Comparison of ENCODE assay signal across 25 cellular contexts in the genomic region with DNA sequence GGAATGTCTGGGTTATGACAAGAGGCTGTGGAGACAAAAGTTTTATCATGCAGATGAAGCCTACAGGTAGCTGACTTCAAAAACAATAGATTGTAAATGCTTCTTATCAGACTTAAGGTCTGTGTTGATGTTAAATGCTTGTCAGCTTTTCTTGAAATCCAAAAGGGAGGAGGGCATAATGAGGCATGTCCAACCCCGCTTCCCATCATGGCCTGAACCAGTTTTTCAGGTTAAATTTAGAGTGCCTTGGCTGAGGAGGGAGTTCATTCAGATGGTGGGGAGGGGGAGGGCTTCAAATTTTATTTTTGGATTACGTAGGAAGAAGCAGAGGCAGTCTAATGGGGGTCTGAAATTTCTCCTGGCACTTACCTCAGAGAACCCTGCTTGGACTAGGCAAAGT.
"Had no signal": no experiment of that assay in that cellular context is flagged by ENCODE, and none has a peak within 500 bp of the region (broad histone marks: within the 10 kb centered on the region; RNA-seq: fewer than 3 reads in every experiment).

No MANE protein-coding gene starts in this region.

- H3K4me1 ChIP-seq: right lobe of liver, transverse colon, uterus had no signal

- H3K27ac ChIP-seq: brain microvascular endothelial cell, epithelial cell of prostate, ovary, right lobe of liver, transverse colon, uterus had no signal

- DNase-seq: activated CD4-positive, alpha-beta memory T cell treated with anti-CD3 and anti-CD28 coated beads for 36 hours; activated CD4-positive, alpha-beta T cell treated with anti-CD3 and anti-CD28 coated beads for 48 hours; activated CD8-positive, alpha-beta memory T cell treated with anti-CD3 and anti-CD28 coated beads, Interleukin-2, amount 50 U/mL, for 48 hours; activated gamma-delta T cell; activated naive CD4-positive, alpha-beta T cell treated with anti-CD3 and anti-CD28 coated beads, Interleukin-2, amount 10 ng/mL, durations not matched to agents 7 days and 5 days; activated T-cell treated with anti-CD3 and anti-CD28 coated beads, Interleukin-2, amount 50 U/mL, for 24 hours; amniotic stem cell; brain microvascular endothelial cell; central memory CD4-positive, alpha-beta T cell; effector CD4-positive, alpha-beta T cell; glutamatergic neuron; left cardiac atrium; mammary epithelial cell; midbrain; naive thymus-derived CD4-positive, alpha-beta T cell; ovary; right lobe of liver; stimulated activated CD4-positive, alpha-beta T cell treated with anti-CD3 and anti-CD28 coated beads, Interleukin-2, amount 100 ng/mL, for 48 hours; stimulated activated naive CD4-positive, alpha-beta T cell treated with Interleukin-2 at 50 U/mL for 16 hours; transverse colon; uterus had no signal

- H3K36me3 ChIP-seq: brain microvascular endothelial cell, ovary, right lobe of liver, transverse colon, uterus had no signal

- H3K9me3 Mint-ChIP-seq: activated CD4-positive, alpha-beta memory T cell treated with anti-CD3 and anti-CD28 coated beads for 36 hours; activated naive CD4-positive, alpha-beta T cell treated with anti-CD3 and anti-CD28 coated beads, Interleukin-2, amount 10 ng/mL, durations not matched to agents 7 days and 5 days; activated T-cell treated with anti-CD3 and anti-CD28 coated beads, Interleukin-2, amount 50 U/mL, for 24 hours; dendritic cell treated with granulocyte-macrophage colony-stimulating factor and Interleukin-4, amounts not matched to agents 40 ng/mL and 50 ng/mL, for 4 days had no signal

- H3K36me3 Mint-ChIP-seq: activated CD4-positive, alpha-beta memory T cell treated with anti-CD3 and anti-CD28 coated beads for 36 hours; activated naive CD4-positive, alpha-beta T cell treated with anti-CD3 and anti-CD28 coated beads, Interleukin-2, amount 10 ng/mL, durations not matched to agents 7 days and 5 days; naive thymus-derived CD4-positive, alpha-beta T cell had no signal

- H3K4me3 ChIP-seq: ovary, right lobe of liver, transverse colon, uterus had no signal

- H3K27ac Mint-ChIP-seq: activated CD4-positive, alpha-beta memory T cell treated with anti-CD3 and anti-CD28 coated beads for 36 hours; activated naive CD4-positive, alpha-beta T cell treated with anti-CD3 and anti-CD28 coated beads, Interleukin-2, amount 10 ng/mL, durations not matched to agents 7 days and 5 days; activated T-cell treated with anti-CD3 and anti-CD28 coated beads, Interleukin-2, amount 50 U/mL, for 24 hours; dendritic cell treated with granulocyte-macrophage colony-stimulating factor and Interleukin-4, amounts not matched to agents 40 ng/mL and 50 ng/mL, for 4 days; naive thymus-derived CD4-positive, alpha-beta T cell; progenitor cell of endocrine pancreas had no signal

- H3K9me3 ChIP-seq: ovary, right lobe of liver, transverse colon, uterus had no signal

- H3K4me1 Mint-ChIP-seq: activated naive CD4-positive, alpha-beta T cell treated with anti-CD3 and anti-CD28 coated beads, Interleukin-2, amount 10 ng/mL, durations not matched to agents 7 days and 5 days had no signal

- H3K4me3 Mint-ChIP-seq: activated CD4-positive, alpha-beta memory T cell treated with anti-CD3 and anti-CD28 coated beads for 36 hours; activated naive CD4-positive, alpha-beta T cell treated with anti-CD3 and anti-CD28 coated beads, Interleukin-2, amount 10 ng/mL, durations not matched to agents 7 days and 5 days; activated T-cell treated with anti-CD3 and anti-CD28 coated beads, Interleukin-2, amount 50 U/mL, for 24 hours; dendritic cell treated with granulocyte-macrophage colony-stimulating factor and Interleukin-4, amounts not matched to agents 40 ng/mL and 50 ng/mL, for 4 days; naive thymus-derived CD4-positive, alpha-beta T cell had no signal

- ATAC-seq: activated CD4-positive, CD25-positive, alpha-beta regulatory T cell treated with anti-CD3 and anti-CD28 coated beads, Interleukin-2, amount 50 U/mL, for 24 hours; left cardiac atrium; naive thymus-derived CD4-positive, alpha-beta T cell; right lobe of liver had no signal

- H3K27me3 Mint-ChIP-seq: activated CD4-positive, alpha-beta memory T cell treated with anti-CD3 and anti-CD28 coated beads for 36 hours; activated naive CD4-positive, alpha-beta T cell treated with anti-CD3 and anti-CD28 coated beads, Interleukin-2, amount 10 ng/mL, durations not matched to agents 7 days and 5 days; naive thymus-derived CD4-positive, alpha-beta T cell; progenitor cell of endocrine pancreas had no signal

- H3K27me3 ChIP-seq: brain microvascular endothelial cell, ovary, right lobe of liver, transverse colon, uterus had no signal
